ENCODE assay signal across 1 cellular context in the genomic region with DNA sequence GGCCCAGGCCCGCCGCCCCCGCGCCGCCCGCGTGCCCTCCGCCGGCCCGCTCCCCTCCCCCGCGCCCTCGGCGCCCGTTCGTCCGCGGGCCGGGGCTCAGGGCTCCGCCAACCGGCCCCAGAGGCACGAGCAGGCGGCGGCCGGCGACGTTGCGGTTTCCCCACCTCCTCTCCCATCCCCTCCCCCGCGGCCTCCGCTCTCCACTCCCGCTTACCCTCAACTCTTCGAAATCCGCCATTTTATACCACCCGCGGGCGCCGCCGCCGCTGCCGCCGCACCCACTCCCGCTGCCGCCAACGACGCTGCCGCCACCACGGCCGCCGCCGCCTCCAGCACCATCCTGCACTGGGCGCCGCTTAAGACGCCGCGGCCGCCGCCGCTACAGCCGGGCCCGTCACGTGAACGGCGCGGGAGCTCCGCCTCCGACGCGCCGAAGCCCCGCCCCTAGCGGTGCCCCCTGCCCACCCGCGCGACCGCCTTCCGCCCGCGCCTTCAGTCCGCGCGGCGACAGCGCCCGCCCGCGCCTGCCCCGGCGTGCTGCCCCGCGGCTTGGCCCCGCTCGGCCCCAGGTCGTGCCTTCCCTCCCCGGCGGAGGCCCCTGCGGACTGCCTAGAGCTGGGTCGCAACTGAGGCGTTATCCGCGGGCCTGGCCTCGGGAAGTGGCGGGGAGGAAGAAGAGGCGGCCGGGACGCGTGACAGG.
TF ChIP-seq lines count a peak whose summit lies in the region.

A gene with protein sequence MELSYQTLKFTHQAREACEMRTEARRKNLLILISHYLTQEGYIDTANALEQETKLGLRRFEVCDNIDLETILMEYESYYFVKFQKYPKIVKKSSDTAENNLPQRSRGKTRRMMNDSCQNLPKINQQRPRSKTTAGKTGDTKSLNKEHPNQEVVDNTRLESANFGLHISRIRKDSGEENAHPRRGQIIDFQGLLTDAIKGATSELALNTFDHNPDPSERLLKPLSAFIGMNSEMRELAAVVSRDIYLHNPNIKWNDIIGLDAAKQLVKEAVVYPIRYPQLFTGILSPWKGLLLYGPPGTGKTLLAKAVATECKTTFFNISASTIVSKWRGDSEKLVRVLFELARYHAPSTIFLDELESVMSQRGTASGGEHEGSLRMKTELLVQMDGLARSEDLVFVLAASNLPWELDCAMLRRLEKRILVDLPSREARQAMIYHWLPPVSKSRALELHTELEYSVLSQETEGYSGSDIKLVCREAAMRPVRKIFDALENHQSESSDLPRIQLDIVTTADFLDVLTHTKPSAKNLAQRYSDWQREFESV (plus strand): TSS at position 495 of the 700 bp plus-strand sequence. CDS start 29,271 bp downstream, outside the sequence.
A gene with protein sequence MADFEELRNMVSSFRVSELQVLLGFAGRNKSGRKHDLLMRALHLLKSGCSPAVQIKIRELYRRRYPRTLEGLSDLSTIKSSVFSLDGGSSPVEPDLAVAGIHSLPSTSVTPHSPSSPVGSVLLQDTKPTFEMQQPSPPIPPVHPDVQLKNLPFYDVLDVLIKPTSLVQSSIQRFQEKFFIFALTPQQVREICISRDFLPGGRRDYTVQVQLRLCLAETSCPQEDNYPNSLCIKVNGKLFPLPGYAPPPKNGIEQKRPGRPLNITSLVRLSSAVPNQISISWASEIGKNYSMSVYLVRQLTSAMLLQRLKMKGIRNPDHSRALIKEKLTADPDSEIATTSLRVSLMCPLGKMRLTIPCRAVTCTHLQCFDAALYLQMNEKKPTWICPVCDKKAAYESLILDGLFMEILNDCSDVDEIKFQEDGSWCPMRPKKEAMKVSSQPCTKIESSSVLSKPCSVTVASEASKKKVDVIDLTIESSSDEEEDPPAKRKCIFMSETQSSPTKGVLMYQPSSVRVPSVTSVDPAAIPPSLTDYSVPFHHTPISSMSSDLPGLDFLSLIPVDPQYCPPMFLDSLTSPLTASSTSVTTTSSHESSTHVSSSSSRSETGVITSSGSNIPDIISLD (minus strand): TSS at position 400 of the 700 bp plus-strand sequence. CDS start 162 bp downstream, at position 238.

TF ChIP-seq in HepG2, 621 proteins besides CTCF, POLR2A, EP300 and RAD21 (continued from another document and continues in another):
- TF ChIP-seq BORCS8-MEF2B (CRISPR knock-in tag; IDR thresholded peaks at IDR 0.05) (no peak), ZNF674 (CRISPR knock-in tag; IDR thresholded peaks at IDR 0.05; ENCODE audit: low read depth) (no peak), HCFC1 (IDR thresholded peaks at IDR 0.05; ENCODE audit: low read depth, low read length) (no peak), ZMYM4 (CRISPR knock-in tag; IDR thresholded peaks at IDR 0.05) (peak; percentile 61), SAP130 (CRISPR knock-in tag; IDR thresholded peaks at IDR 0.05; ENCODE audit: low read depth) (peak; percentile 52), GLI4 (CRISPR knock-in tag; IDR thresholded peaks at IDR 0.05; ENCODE audit: borderline replicate concordance) (no peak), ZBTB7A (CRISPR knock-in tag; IDR thresholded peaks at IDR 0.05) (no peak), KDM5B (CRISPR knock-in tag; IDR thresholded peaks at IDR 0.05; ENCODE audit: borderline replicate concordance) (no peak), YY1 (IDR thresholded peaks at IDR 0.05; ENCODE audit: insufficient read depth, insufficient replicate concordance, low read depth, low read length) (peak; percentile 86), ZNF326 (CRISPR knock-in tag; IDR thresholded peaks at IDR 0.05; ENCODE audit: borderline replicate concordance) (no peak), ZNF432 (CRISPR knock-in tag; IDR thresholded peaks at IDR 0.05; ENCODE audit: borderline replicate concordance) (no peak), ZNF207 (IDR thresholded peaks at IDR 0.05; ENCODE audit: borderline replicate concordance) (no peak), YEATS4 (CRISPR knock-in tag; IDR thresholded peaks at IDR 0.05; ENCODE audit: borderline replicate concordance) (peak; percentile 46), SP1 (IDR thresholded peaks at IDR 0.05) (no peak), SP1 (CRISPR knock-in tag; IDR thresholded peaks at IDR 0.05) (peak; percentile 23; the same call in 1 of the 2 replicates), PHF8 (CRISPR knock-in tag; IDR thresholded peaks at IDR 0.05) (peak; percentile 61), MXD4 (CRISPR knock-in tag; IDR thresholded peaks at IDR 0.05) (0 out of 2 replicates have a peak, but pooled peaks have one; percentile 36), MED13 (CRISPR knock-in tag; IDR thresholded peaks at IDR 0.05) (no peak), STAG1 (CRISPR knock-in tag; IDR thresholded peaks at IDR 0.05) (peak; percentile 11; the same call in 1 of the 2 replicates), DR1 (CRISPR knock-in tag; IDR thresholded peaks at IDR 0.05) (0 out of 2 replicates have a peak, but pooled peaks have one; percentile 36), ZNF260 (CRISPR knock-in tag; IDR thresholded peaks at IDR 0.05; ENCODE audit: borderline replicate concordance, low read depth) (no peak), ATAD3A (CRISPR knock-in tag; IDR thresholded peaks at IDR 0.05) (no peak), HMG20B (CRISPR knock-in tag; conservative IDR thresholded peaks at IDR 0.05) (no peak), NR1H2 (CRISPR knock-in tag; IDR thresholded peaks at IDR 0.05; ENCODE audit: borderline replicate concordance, low read depth) (no peak), ZNF775 (CRISPR knock-in tag; IDR thresholded peaks at IDR 0.05; ENCODE audit: borderline replicate concordance) (no peak), HMGA1 (CRISPR knock-in tag; conservative IDR thresholded peaks at IDR 0.05) (no peak), ZKSCAN5 (CRISPR knock-in tag; IDR thresholded peaks at IDR 0.05) (no peak), TBX2 (CRISPR knock-in tag; IDR thresholded peaks at IDR 0.05; ENCODE audit: borderline replicate concordance) (no peak; the same call in 1 of the 2 replicates), MAFG (CRISPR knock-in tag; IDR thresholded peaks at IDR 0.05) (no peak)
- TF ChIP-seq, protein P1, sequence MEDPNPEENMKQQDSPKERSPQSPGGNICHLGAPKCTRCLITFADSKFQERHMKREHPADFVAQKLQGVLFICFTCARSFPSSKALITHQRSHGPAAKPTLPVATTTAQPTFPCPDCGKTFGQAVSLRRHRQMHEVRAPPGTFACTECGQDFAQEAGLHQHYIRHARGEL (CRISPR knock-in tag; IDR thresholded peaks at IDR 0.05), result no peak
- TF ChIP-seq, protein P2, sequence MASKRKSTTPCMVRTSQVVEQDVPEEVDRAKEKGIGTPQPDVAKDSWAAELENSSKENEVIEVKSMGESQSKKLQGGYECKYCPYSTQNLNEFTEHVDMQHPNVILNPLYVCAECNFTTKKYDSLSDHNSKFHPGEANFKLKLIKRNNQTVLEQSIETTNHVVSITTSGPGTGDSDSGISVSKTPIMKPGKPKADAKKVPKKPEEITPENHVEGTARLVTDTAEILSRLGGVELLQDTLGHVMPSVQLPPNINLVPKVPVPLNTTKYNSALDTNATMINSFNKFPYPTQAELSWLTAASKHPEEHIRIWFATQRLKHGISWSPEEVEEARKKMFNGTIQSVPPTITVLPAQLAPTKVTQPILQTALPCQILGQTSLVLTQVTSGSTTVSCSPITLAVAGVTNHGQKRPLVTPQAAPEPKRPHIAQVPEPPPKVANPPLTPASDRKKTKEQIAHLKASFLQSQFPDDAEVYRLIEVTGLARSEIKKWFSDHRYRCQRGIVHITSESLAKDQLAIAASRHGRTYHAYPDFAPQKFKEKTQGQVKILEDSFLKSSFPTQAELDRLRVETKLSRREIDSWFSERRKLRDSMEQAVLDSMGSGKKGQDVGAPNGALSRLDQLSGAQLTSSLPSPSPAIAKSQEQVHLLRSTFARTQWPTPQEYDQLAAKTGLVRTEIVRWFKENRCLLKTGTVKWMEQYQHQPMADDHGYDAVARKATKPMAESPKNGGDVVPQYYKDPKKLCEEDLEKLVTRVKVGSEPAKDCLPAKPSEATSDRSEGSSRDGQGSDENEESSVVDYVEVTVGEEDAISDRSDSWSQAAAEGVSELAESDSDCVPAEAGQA (IDR thresholded peaks at IDR 0.05; ENCODE audit: low read depth), result peak; percentile 35; the same call in 1 of the 2 replicates
- TF ChIP-seq, protein P2 (CRISPR knock-in tag; IDR thresholded peaks at IDR 0.05; ENCODE audit: borderline replicate concordance), result no peak
- TF ChIP-seq, protein P3, sequence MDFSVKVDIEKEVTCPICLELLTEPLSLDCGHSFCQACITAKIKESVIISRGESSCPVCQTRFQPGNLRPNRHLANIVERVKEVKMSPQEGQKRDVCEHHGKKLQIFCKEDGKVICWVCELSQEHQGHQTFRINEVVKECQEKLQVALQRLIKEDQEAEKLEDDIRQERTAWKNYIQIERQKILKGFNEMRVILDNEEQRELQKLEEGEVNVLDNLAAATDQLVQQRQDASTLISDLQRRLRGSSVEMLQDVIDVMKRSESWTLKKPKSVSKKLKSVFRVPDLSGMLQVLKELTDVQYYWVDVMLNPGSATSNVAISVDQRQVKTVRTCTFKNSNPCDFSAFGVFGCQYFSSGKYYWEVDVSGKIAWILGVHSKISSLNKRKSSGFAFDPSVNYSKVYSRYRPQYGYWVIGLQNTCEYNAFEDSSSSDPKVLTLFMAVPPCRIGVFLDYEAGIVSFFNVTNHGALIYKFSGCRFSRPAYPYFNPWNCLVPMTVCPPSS (IDR thresholded peaks at IDR 0.05), result no peak
- TF ChIP-seq, protein P4, sequence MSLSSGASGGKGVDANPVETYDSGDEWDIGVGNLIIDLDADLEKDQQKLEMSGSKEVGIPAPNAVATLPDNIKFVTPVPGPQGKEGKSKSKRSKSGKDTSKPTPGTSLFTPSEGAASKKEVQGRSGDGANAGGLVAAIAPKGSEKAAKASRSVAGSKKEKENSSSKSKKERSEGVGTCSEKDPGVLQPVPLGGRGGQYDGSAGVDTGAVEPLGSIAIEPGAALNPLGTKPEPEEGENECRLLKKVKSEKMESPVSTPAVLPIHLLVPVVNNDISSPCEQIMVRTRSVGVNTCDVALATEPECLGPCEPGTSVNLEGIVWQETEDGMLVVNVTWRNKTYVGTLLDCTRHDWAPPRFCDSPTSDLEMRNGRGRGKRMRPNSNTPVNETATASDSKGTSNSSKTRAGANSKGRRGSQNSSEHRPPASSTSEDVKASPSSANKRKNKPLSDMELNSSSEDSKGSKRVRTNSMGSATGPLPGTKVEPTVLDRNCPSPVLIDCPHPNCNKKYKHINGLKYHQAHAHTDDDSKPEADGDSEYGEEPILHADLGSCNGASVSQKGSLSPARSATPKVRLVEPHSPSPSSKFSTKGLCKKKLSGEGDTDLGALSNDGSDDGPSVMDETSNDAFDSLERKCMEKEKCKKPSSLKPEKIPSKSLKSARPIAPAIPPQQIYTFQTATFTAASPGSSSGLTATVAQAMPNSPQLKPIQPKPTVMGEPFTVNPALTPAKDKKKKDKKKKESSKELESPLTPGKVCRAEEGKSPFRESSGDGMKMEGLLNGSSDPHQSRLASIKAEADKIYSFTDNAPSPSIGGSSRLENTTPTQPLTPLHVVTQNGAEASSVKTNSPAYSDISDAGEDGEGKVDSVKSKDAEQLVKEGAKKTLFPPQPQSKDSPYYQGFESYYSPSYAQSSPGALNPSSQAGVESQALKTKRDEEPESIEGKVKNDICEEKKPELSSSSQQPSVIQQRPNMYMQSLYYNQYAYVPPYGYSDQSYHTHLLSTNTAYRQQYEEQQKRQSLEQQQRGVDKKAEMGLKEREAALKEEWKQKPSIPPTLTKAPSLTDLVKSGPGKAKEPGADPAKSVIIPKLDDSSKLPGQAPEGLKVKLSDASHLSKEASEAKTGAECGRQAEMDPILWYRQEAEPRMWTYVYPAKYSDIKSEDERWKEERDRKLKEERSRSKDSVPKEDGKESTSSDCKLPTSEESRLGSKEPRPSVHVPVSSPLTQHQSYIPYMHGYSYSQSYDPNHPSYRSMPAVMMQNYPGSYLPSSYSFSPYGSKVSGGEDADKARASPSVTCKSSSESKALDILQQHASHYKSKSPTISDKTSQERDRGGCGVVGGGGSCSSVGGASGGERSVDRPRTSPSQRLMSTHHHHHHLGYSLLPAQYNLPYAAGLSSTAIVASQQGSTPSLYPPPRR (CRISPR knock-in tag; IDR thresholded peaks at IDR 0.05; ENCODE audit: borderline replicate concordance), result no peak
- TF ChIP-seq, protein P5, sequence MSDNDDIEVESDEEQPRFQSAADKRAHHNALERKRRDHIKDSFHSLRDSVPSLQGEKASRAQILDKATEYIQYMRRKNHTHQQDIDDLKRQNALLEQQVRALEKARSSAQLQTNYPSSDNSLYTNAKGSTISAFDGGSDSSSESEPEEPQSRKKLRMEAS (IDR thresholded peaks at IDR 0.05), result peak; percentile 67; the same call in 1 of the 2 replicates
- TF ChIP-seq, protein P6, sequence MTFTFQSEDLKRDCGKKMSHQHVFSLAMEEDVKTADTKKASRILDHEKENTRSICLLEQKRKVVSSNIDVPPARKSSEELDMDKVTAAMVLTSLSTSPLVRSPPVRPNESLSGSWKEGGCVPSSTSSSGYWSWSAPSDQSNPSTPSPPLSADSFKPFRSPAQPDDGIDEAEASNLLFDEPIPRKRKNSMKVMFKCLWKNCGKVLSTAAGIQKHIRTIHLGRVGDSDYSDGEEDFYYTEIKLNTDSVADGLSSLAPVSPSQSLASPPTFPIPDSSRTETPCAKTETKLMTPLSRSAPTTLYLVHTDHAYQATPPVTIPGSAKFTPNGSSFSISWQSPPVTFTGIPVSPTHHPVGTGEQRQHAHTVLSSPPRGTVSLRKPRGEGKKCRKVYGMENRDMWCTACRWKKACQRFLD (CRISPR knock-in tag; IDR thresholded peaks at IDR 0.05; ENCODE audit: borderline replicate concordance), result 0 out of 2 replicates have a peak, but pooled peaks have one; percentile 48
- TF ChIP-seq, protein P7, sequence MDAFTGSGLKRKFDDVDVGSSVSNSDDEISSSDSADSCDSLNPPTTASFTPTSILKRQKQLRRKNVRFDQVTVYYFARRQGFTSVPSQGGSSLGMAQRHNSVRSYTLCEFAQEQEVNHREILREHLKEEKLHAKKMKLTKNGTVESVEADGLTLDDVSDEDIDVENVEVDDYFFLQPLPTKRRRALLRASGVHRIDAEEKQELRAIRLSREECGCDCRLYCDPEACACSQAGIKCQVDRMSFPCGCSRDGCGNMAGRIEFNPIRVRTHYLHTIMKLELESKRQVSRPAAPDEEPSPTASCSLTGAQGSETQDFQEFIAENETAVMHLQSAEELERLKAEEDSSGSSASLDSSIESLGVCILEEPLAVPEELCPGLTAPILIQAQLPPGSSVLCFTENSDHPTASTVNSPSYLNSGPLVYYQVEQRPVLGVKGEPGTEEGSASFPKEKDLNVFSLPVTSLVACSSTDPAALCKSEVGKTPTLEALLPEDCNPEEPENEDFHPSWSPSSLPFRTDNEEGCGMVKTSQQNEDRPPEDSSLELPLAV (CRISPR knock-in tag; conservative IDR thresholded peaks at IDR 0.05; ENCODE audit: low read depth), result no peak
